1 cellular context compared by ENCODE assay signal in genomic region chr2:44137872-44138551, GRCh38.
A peak's percentile ranks its signal among the peaks of the same experiment; 100 is the strongest.
TF ChIP-seq lines count a peak whose summit lies in the region.

No MANE protein-coding gene starts in this region.

TF ChIP-seq in H1, 55 proteins besides CTCF, POLR2A, EP300 and RAD21 (continued from another document):
- TF ChIP-seq TAF1 (IDR thresholded peaks at IDR 0.05; ENCODE audit: low read depth, low read length) (0 out of 2 replicates have a peak, but pooled peaks have one; percentile 31), PHF8 (conservative IDR thresholded peaks at IDR 0.05; ENCODE audit: low read depth, low read length) (no peak), SP4 (IDR thresholded peaks at IDR 0.05; ENCODE audit: low read length) (peak; percentile 69; the same call in 1 of the 2 replicates), JUN (IDR thresholded peaks at IDR 0.05; ENCODE audit: low read depth, low read length) (peak; percentile 37; the same call in 1 of the 2 replicates), RXRA (IDR thresholded peaks at IDR 0.05; ENCODE audit: insufficient read depth, low read depth, low read length) (no peak), KDM5A (IDR thresholded peaks at IDR 0.05; ENCODE audit: low read length) (no peak), HDAC6 (IDR thresholded peaks at IDR 0.05; ENCODE audit: low read depth, low read length) (no peak), BCL11A (IDR thresholded peaks at IDR 0.05; ENCODE audit: low read depth in 2 of 2, low read length in 2 of 2) (no peak), RNF2 (IDR thresholded peaks at IDR 0.05; ENCODE audit: borderline replicate concordance, low read depth, low read length, missing control alignments, poor library complexity, severe bottlenecking) (no peak), TEAD4 (IDR thresholded peaks at IDR 0.05; ENCODE audit: low read depth, low read length) (peak; percentile 66; the same call in 1 of the 2 replicates), BACH1 (IDR thresholded peaks at IDR 0.05; ENCODE audit: low read length) (no peak), JUND (IDR thresholded peaks at IDR 0.05; ENCODE audit: low read length) (peak; percentile 60), SIRT6 (IDR thresholded peaks at IDR 0.05; ENCODE audit: low read length) (no peak), BRCA1 (IDR thresholded peaks at IDR 0.05; ENCODE audit: low read depth, low read length) (no peak), YY1 (IDR thresholded peaks at IDR 0.05; ENCODE audit: low read depth, low read length) (no peak), SRF (IDR thresholded peaks at IDR 0.05; ENCODE audit: low read depth, low read length) (no peak; the same call in 1 of the 2 replicates), NANOG (IDR thresholded peaks at IDR 0.05; ENCODE audit: insufficient read depth, low read depth, low read length, poor library complexity, severe bottlenecking) (no peak), SIN3A (conservative IDR thresholded peaks at IDR 0.05 in 1 of 2, IDR thresholded peaks at IDR 0.05 in 1 of 2; ENCODE audit: low read depth in 1 of 2, low read length in 2 of 2) (no peak), HDAC2 (IDR thresholded peaks at IDR 0.05; ENCODE audit: borderline replicate concordance in 1 of 2, low read depth in 2 of 2, low read length in 2 of 2) (peak in 1 of 2 experiments; percentile 45; a peak in 1 of 4 replicates), ATF3 (IDR thresholded peaks at IDR 0.05; ENCODE audit: insufficient read depth, low read depth, low read length) (0 out of 2 replicates have a peak, but pooled peaks have one; percentile 45), SP2 (IDR thresholded peaks at IDR 0.05; ENCODE audit: low read length) (no peak), CHD7 (IDR thresholded peaks at IDR 0.05; ENCODE audit: insufficient replicate concordance, low read length) (peak; percentile 49), SIX5 (IDR thresholded peaks at IDR 0.05; ENCODE audit: low read depth, low read length) (no peak), TAF7 (optimal IDR thresholded peaks at IDR 0.05; ENCODE audit: borderline replicate concordance, low read depth, low read length) (no peak), CBX5 (IDR thresholded peaks at IDR 0.05; ENCODE audit: low read depth, low read length) (no peak), NRF1 (IDR thresholded peaks at IDR 0.05; ENCODE audit: low read depth, low read length) (no peak), EGR1 (IDR thresholded peaks at IDR 0.05; ENCODE audit: borderline replicate concordance, low read depth, low read length) (no peak), CTBP2 (IDR thresholded peaks at IDR 0.05; ENCODE audit: borderline replicate concordance, insufficient read depth, insufficient read length, low read length) (no peak), FOSL1 (IDR thresholded peaks at IDR 0.05; ENCODE audit: insufficient read depth, low read depth, low read length) (no peak), CHD1 (IDR thresholded peaks at IDR 0.05; ENCODE audit: low read depth, low read length) (no peak), SAP30 (IDR thresholded peaks at IDR 0.05; ENCODE audit: insufficient read depth, insufficient replicate concordance, low read length) (no peak), TBP (IDR thresholded peaks at IDR 0.05; ENCODE audit: low read depth, low read length) (no peak), TCF12 (IDR thresholded peaks at IDR 0.05; ENCODE audit: low read depth, low read length) (no peak), KDM4A (IDR thresholded peaks at IDR 0.05; ENCODE audit: low read depth, low read length, severe bottlenecking) (no peak), MAFK (IDR thresholded peaks at IDR 0.05; ENCODE audit: low read depth, low read length) (no peak), SUZ12 (IDR thresholded peaks at IDR 0.05; ENCODE audit: low read length) (no peak), RFX5 (IDR thresholded peaks at IDR 0.05; ENCODE audit: borderline replicate concordance, low read depth, low read length) (no peak), MAX (IDR thresholded peaks at IDR 0.05) (peak; percentile 8; the same call in 1 of the 2 replicates), GABPA (IDR thresholded peaks at IDR 0.05; ENCODE audit: borderline replicate concordance, insufficient read depth, low read length) (no peak), POU5F1 (IDR thresholded peaks at IDR 0.05; ENCODE audit: low read depth, low read length) (peak; percentile 53; the same call in 1 of the 2 replicates), KDM1A (IDR thresholded peaks at IDR 0.05; ENCODE audit: borderline replicate concordance, low read length) (no peak), CEBPB (IDR thresholded peaks at IDR 0.05; ENCODE audit: low read depth, low read length) (peak; percentile 95), POLR2AphosphoS5 (IDR thresholded peaks at IDR 0.05; ENCODE audit: low read depth, low read length) (peak; percentile 40; the same call in 1 of the 2 replicates), CBX8 (IDR thresholded peaks at IDR 0.05; ENCODE audit: borderline replicate concordance, low read depth, low read length) (no peak), RBBP5 (IDR thresholded peaks at IDR 0.05; ENCODE audit: borderline replicate concordance, low read depth, low read length) (no peak), ZNF274 (IDR thresholded peaks at IDR 0.05; ENCODE audit: borderline replicate concordance, extremely low read depth, low read length) (no peak)
- TF ChIP-seq, protein P1, sequence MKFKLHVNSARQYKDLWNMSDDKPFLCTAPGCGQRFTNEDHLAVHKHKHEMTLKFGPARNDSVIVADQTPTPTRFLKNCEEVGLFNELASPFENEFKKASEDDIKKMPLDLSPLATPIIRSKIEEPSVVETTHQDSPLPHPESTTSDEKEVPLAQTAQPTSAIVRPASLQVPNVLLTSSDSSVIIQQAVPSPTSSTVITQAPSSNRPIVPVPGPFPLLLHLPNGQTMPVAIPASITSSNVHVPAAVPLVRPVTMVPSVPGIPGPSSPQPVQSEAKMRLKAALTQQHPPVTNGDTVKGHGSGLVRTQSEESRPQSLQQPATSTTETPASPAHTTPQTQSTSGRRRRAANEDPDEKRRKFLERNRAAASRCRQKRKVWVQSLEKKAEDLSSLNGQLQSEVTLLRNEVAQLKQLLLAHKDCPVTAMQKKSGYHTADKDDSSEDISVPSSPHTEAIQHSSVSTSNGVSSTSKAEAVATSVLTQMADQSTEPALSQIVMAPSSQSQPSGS (IDR thresholded peaks at IDR 0.05; ENCODE audit: low read length) = peak; percentile 84; the same call in 1 of the 2 replicates
- TF ChIP-seq, protein P2, sequence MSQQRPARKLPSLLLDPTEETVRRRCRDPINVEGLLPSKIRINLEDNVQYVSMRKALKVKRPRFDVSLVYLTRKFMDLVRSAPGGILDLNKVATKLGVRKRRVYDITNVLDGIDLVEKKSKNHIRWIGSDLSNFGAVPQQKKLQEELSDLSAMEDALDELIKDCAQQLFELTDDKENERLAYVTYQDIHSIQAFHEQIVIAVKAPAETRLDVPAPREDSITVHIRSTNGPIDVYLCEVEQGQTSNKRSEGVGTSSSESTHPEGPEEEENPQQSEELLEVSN (IDR thresholded peaks at IDR 0.05) = no peak
- TF ChIP-seq, protein P3, sequence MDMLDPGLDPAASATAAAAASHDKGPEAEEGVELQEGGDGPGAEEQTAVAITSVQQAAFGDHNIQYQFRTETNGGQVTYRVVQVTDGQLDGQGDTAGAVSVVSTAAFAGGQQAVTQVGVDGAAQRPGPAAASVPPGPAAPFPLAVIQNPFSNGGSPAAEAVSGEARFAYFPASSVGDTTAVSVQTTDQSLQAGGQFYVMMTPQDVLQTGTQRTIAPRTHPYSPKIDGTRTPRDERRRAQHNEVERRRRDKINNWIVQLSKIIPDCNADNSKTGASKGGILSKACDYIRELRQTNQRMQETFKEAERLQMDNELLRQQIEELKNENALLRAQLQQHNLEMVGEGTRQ (IDR thresholded peaks at IDR 0.05; ENCODE audit: low read length) = no peak
TF ChIP-seq in H1: peak in this region for 14.
